8 cellular contexts compared by ENCODE assay signal in the genomic region with DNA sequence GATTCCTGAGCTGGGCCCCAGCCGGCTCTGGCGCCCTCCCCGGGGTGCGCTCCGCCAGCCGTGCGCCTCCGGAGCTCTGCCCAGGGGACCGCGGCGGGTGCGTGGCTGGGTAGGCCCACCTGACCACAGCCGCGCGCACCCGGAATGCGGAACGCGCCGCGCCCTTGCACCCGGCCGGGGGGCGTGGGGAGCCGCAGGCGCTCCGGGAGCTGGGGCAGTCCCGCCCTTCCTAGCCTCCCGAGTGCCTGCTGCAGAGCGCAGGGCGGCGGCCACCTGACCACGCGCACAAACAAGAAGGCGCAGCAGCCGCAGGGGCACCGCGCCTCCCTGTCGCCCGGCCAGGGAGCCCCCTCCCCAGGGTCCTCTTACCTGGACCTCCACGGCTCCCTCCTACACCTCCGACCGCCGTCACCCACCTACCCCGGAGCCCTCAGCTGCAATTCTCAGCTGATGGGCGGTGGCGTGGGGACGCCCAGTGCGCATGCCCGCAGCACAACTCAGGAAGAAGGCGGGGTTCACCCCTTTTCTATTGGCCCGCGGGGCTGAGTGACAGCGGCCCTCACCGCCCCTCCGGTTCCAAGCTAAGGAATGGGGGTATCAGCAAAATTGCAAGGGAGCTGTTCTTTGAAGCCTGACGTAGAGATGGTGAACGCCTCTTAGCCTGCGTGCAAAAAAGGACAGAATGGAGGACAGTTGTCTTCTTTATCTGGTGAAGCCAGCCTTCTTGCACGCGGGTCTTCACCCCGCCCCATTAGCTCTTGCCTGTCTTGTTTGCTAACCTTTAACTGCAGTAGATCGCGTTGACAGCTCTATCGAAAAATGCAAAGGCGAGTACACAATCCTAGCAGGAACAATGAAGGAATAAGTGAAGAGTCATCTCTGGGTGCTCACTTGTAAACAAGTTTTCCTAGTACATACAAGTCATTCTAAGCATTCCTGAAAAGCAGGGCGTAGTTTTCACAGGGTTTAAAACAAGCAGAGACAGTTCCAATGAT. TPM values are rescaled to one million over a fixed set of nuclear protein-coding genes. Genes with fewer than 3 reads are reported as not detected.
A peak's percentile ranks its signal among the peaks of the same experiment; 100 is the strongest.
DNase-seq lines count a peak whose midpoint lies in the region; ATAC-seq and TF ChIP-seq lines count a peak whose summit lies in the region.

Gene STX7, minus strand, starts transcription at position 479 of the 995 bp plus-strand sequence. CDS start 9,586 bp downstream, outside the sequence.

- H3K36me3 Mint-ChIP-seq in IgD-negative memory B cell = peaks cover 2% of the 10 kb centered on the region
- peaks cover 7% of the 10 kb centered on the region for H3K36me3 Mint-ChIP-seq in activated T-cell treated with anti-CD3 and anti-CD28 coated beads, Interleukin-2, amount 50 U/mL, for 4 hours (ENCODE audit: insufficient read depth)

- H3K27me3 ChIP-seq in Panc1 (ENCODE audit: control insufficient read depth, insufficient read depth, low read length) (peaks cover 15% of the 10 kb centered on the region; the same call in 1 of the 2 replicates), mucosa of rectum (ENCODE audit: control insufficient read depth in 2 of 2, insufficient read depth in 2 of 2, low read length in 2 of 2) (no peaks in the 10 kb centered on the region)

- TF ChIP-seq CTCF in Panc1 (IDR thresholded peaks at IDR 0.05) = 0 out of 2 replicates have a peak, but pooled peaks have one; percentile 3

- intact Hi-C loops in Panc1 (cut with micrococcal nuclease; ENCODE audit: unreplicated experiment) = no loop called here

- H3K27me3 Mint-ChIP-seq in IgD-negative memory B cell = no peaks in the 10 kb centered on the region
- H3K27me3 Mint-ChIP-seq in activated T-cell treated with anti-CD3 and anti-CD28 coated beads, Interleukin-2, amount 50 U/mL, for 4 hours (ENCODE audit: low read depth) = no peaks in the 10 kb centered on the region

- H3K4me3 Mint-ChIP-seq in IgD-negative memory B cell = peak within 1 kb of the TSS; percentile 96 to 100 (median 96)
- H3K4me3 Mint-ChIP-seq in activated T-cell treated with anti-CD3 and anti-CD28 coated beads, Interleukin-2, amount 50 U/mL, for 4 hours = peak within 1 kb of the TSS; percentile 93

- POLR2A ChIA-PET in Panc1 (lab: Charles Lee) = interaction anchor here (0.5 to 0.7 kb wide), 3 partner anchors 218 to 587 kb away, joined by 3 to 5 read pairs (median 5); no protein-coding TSS in a partner anchor

- H3K27ac ChIP-seq in Panc1 (ENCODE audit: low read length) (peak within 1 kb of the TSS; percentile 82), mucosa of rectum (ENCODE audit: low read depth in 2 of 2, low read length in 2 of 2) (peak within 1 kb of the TSS; percentile 89 to 90)

- peak; percentile 87 for TF ChIP-seq POLR2A in erythroblast (IDR thresholded peaks at IDR 0.05; ENCODE audit: low read length)

- no peaks in the 10 kb centered on the region for H3K9me3 Mint-ChIP-seq in IgD-negative memory B cell
- no peaks in the 10 kb centered on the region for H3K9me3 Mint-ChIP-seq in activated T-cell treated with anti-CD3 and anti-CD28 coated beads, Interleukin-2, amount 50 U/mL, for 4 hours

- DNase-seq in DMS153 treated with DMSO at 0.1 percent for 48 hours (lab: John Stamatoyannopoulos, UW; ENCODE audit: unreplicated experiment) = peak; percentile 64
- DNase-seq in Panc1 (ENCODE audit: low read depth, low spot score) = peak; percentile 47
- peak; percentile 78 for DNase-seq in activated T-cell treated with anti-CD3 and anti-CD28 coated beads, Interleukin-2, amount 50 U/mL, for 4 hours
- peak; percentile 94 to 95 for DNase-seq in erythroblast (lab: John Stamatoyannopoulos, UW)
- peak; percentile 66 to 76 for DNase-seq in stimulated activated CD8-positive, alpha-beta memory T cell treated with anti-CD3 and anti-CD28 coated beads, Interleukin-4, amount 100 ng/mL, for 4 hours (ENCODE audit: low read depth in 2 of 2, low spot score in 1 of 2)

- H3K4me1 Mint-ChIP-seq in IgD-negative memory B cell = peaks cover 35 to 39% (median 38%) of the 10 kb centered on the region in 3 donors
- H3K4me1 Mint-ChIP-seq in activated T-cell treated with anti-CD3 and anti-CD28 coated beads, Interleukin-2, amount 50 U/mL, for 4 hours (ENCODE audit: low read depth) = peaks cover 41% of the 10 kb centered on the region

- H3K4me1 ChIP-seq in Panc1 (ENCODE audit: control insufficient read depth, insufficient read depth, low read length) (peaks cover 20% of the 10 kb centered on the region), mucosa of rectum (ENCODE audit: control insufficient read depth in 2 of 2, insufficient read depth in 2 of 2, low read length in 2 of 2) (peaks cover 10 to 19% of the 10 kb centered on the region in 2 donors)

- peak within 1 kb of the TSS; percentile 71 to 81 for H3K4me3 ChIP-seq in Panc1 (ENCODE audit: low read depth in 2 of 2, low read length in 2 of 2)
- peak within 1 kb of the TSS; percentile 91 to 98 for H3K4me3 ChIP-seq in mucosa of rectum (ENCODE audit: low read length in 2 of 2)

- peak within 1 kb of the TSS; percentile 75 to 87 for H3K9ac ChIP-seq in mucosa of rectum (ENCODE audit: low read depth in 1 of 2, low read length in 2 of 2)

- H3K9me3 ChIP-seq in Panc1 (ENCODE audit: control insufficient read depth, insufficient read depth, low read depth, low read length) = no peaks in the 10 kb centered on the region
- H3K9me3 ChIP-seq in mucosa of rectum (ENCODE audit: control insufficient read depth in 2 of 2, low read length in 2 of 2) = no peaks in the 10 kb centered on the region

- ATAC-seq in GM21576 (IDR thresholded peaks at IDR 0.05; ENCODE audit: unreplicated experiment) (peak; percentile 86), Panc1 (peak; percentile 99)
- peak; percentile 97 for ATAC-seq in activated T-cell treated with anti-CD3 and anti-CD28 coated beads, Interleukin-2, amount 50 U/mL, for 4 hours

- peak within 1 kb of the TSS; percentile 93 to 96 (median 94) for H3K27ac Mint-ChIP-seq in IgD-negative memory B cell

- BruUV-seq in Panc1 (replicated peaks; lab: Mats Ljungman, UMichigan) = no TSS peak

- H3K36me3 ChIP-seq in Panc1 (ENCODE audit: control insufficient read depth, insufficient read depth, low read length) = peaks cover 5% of the 10 kb centered on the region; the same call in 1 of the 2 replicates
- peaks cover 0 to 8% of the 10 kb centered on the region in 2 donors for H3K36me3 ChIP-seq in mucosa of rectum (ENCODE audit: control insufficient read depth in 2 of 2, insufficient read depth in 2 of 2, low read length in 2 of 2)

- CTCF ChIA-PET in Panc1 (lab: Charles Lee) = interaction anchor here (0.7 kb wide), 1 partner anchor 239 kb away, joined by 3 read pairs; no protein-coding TSS in a partner anchor

- in situ Hi-C loops in Panc1 (cut with HindIII; ENCODE audit: low pct_unique_long_range_greater_than_20kb, low sequenced_read_pairs) = no loop called here

RNA-seq across cellular contexts. Expression of gene STX7, which starts in this region (rescaled TPM):
- polyA plus RNA-seq in IgD-negative memory B cell = 96.7 TPM
- 40.6 TPM for total RNA-seq in Panc1 (2021; ENCODE audit: unreplicated experiment)
- polyA plus RNA-seq in Panc1 (2012; ENCODE audit: insufficient read length) = 30.5 TPM
- total RNA-seq in activated T-cell treated with anti-CD3 and anti-CD28 coated beads, Interleukin-2, amount 50 U/mL, for 4 hours = 10 to 100 TPM in 1 of 3 donors, 1 to 10 TPM in 2; 6.7 to 11.0 (median 7.9) TPM

Comparison
In these comparisons a context has a peak if more than half of its experiments do, and no peak if none do; other contexts are left out.
1. Peak in every context shown above with its lines: DNase-seq, ATAC-seq, H3K4me3 ChIP-seq and H3K27ac ChIP-seq.